Comparison of ENCODE assay signal across 29 cellular contexts in genomic region chr9:102778756-102779155, GRCh38.
"Had no signal": no experiment of that assay in that cellular context is flagged by ENCODE, and none has a peak within 500 bp of the region (broad histone marks: within the 10 kb centered on the region; RNA-seq: fewer than 3 reads in every experiment).

No MANE protein-coding gene starts in this region.

- H3K4me3 Mint-ChIP-seq: activated B cell treated with CpG ODN at 0.5 μM for 24 hours; activated T-cell treated with anti-CD3 and anti-CD28 coated beads, Interleukin-2, amount 50 U/mL, for 72 hours; nephron; stimulated activated effector memory CD8-positive, alpha-beta T cell treated with anti-CD3 and anti-CD28 coated beads, Interleukin-12 subunit alpha, Interleukin-12 subunit beta, amount 100 ng/mL, for 72 hours; stimulated activated naive CD8-positive, alpha-beta T cell treated with anti-CD3 and anti-CD28 coated beads, Interleukin-15, Interleukin-2, amounts not matched to agents 100 ng/mL and 50 ng/mL, for 24 hours had no signal

- H3K4me3 ChIP-seq: body of pancreas, cardiac muscle cell, coronary artery, dorsolateral prefrontal cortex, ovary, skin epidermis, thoracic aorta had no signal

- H3K27me3 Mint-ChIP-seq: activated B cell treated with CpG ODN at 0.5 μM for 24 hours; progenitor cell of endocrine pancreas; stimulated activated naive CD8-positive, alpha-beta T cell treated with anti-CD3 and anti-CD28 coated beads, Interleukin-15, Interleukin-2, amounts not matched to agents 100 ng/mL and 50 ng/mL, for 24 hours had no signal

- ATAC-seq: activated naive CD4-positive, alpha-beta T cell treated with anti-CD3 and anti-CD28 coated beads, Interleukin-2, amount 50 U/mL, for 72 hours; activated T-cell treated with anti-CD3 and anti-CD28 coated beads, Interleukin-2, amount 50 U/mL, for 72 hours; body of pancreas; esophagus mucosa; left cardiac atrium; left ventricle myocardium superior; sciatic nerve; stimulated activated effector memory CD8-positive, alpha-beta T cell treated with anti-CD3 and anti-CD28 coated beads, Interleukin-12 subunit alpha, Interleukin-12 subunit beta, amount 100 ng/mL, for 72 hours had no signal

- H3K27ac Mint-ChIP-seq: activated B cell treated with CpG ODN at 0.5 μM for 24 hours; activated naive CD4-positive, alpha-beta T cell treated with anti-CD3 and anti-CD28 coated beads, Interleukin-2, amount 50 U/mL, for 72 hours; activated T-cell treated with anti-CD3 and anti-CD28 coated beads, Interleukin-2, amount 50 U/mL, for 72 hours; nephron; progenitor cell of endocrine pancreas; stimulated activated effector memory CD8-positive, alpha-beta T cell treated with anti-CD3 and anti-CD28 coated beads, Interleukin-12 subunit alpha, Interleukin-12 subunit beta, amount 100 ng/mL, for 72 hours; stimulated activated naive CD8-positive, alpha-beta T cell treated with anti-CD3 and anti-CD28 coated beads, Interleukin-15, Interleukin-2, amounts not matched to agents 100 ng/mL and 50 ng/mL, for 24 hours had no signal

- H3K9me3 Mint-ChIP-seq: nephron; stimulated activated naive CD8-positive, alpha-beta T cell treated with anti-CD3 and anti-CD28 coated beads, Interleukin-15, Interleukin-2, amounts not matched to agents 100 ng/mL and 50 ng/mL, for 24 hours had no signal

- H3K36me3 ChIP-seq: cardiac muscle cell, ovary, thoracic aorta had no signal

- H3K36me3 Mint-ChIP-seq: activated naive CD4-positive, alpha-beta T cell treated with anti-CD3 and anti-CD28 coated beads, Interleukin-2, amount 50 U/mL, for 72 hours; stimulated activated effector memory CD8-positive, alpha-beta T cell treated with anti-CD3 and anti-CD28 coated beads, Interleukin-12 subunit alpha, Interleukin-12 subunit beta, amount 100 ng/mL, for 72 hours had no signal

- H3K4me1 Mint-ChIP-seq: activated B cell treated with CpG ODN at 0.5 μM for 24 hours; stimulated activated effector memory CD8-positive, alpha-beta T cell treated with anti-CD3 and anti-CD28 coated beads, Interleukin-12 subunit alpha, Interleukin-12 subunit beta, amount 100 ng/mL, for 72 hours had no signal

- H3K27ac ChIP-seq: body of pancreas, cardiac muscle cell, coronary artery, dorsolateral prefrontal cortex, ovary, skin epidermis, thoracic aorta had no signal

- H3K27me3 ChIP-seq: body of pancreas, cardiac muscle cell, ovary had no signal

- H3K4me1 ChIP-seq: body of pancreas had no signal

- DNase-seq: activated B cell treated with CpG ODN at 0.5 μM for 24 hours; activated naive CD4-positive, alpha-beta T cell; activated T-cell treated with anti-CD3 and anti-CD28 coated beads for 4 hours; activated T-cell treated with anti-CD3 and anti-CD28 coated beads, Interleukin-2, amount 50 U/mL, for 72 hours; anterior cingulate cortex; body of pancreas; cerebellar nuclear complex; dorsolateral prefrontal cortex; effector memory CD4-positive, alpha-beta T cell; foreskin fibroblast; head of caudate nucleus; hippocampal formation; left cardiac atrium; left ventricle myocardium superior; ovary; stimulated activated CD4-positive, alpha-beta T cell treated with anti-CD3 and anti-CD28 coated beads, Interleukin-4, amount 100 ng/mL, for 24 hours; T-helper 2 cell; trophoblast cell had no signal

- H3K9me3 ChIP-seq: body of pancreas, ovary, thoracic aorta had no signal
